ENCODE assay signal across 8 cellular contexts in the genomic region with DNA sequence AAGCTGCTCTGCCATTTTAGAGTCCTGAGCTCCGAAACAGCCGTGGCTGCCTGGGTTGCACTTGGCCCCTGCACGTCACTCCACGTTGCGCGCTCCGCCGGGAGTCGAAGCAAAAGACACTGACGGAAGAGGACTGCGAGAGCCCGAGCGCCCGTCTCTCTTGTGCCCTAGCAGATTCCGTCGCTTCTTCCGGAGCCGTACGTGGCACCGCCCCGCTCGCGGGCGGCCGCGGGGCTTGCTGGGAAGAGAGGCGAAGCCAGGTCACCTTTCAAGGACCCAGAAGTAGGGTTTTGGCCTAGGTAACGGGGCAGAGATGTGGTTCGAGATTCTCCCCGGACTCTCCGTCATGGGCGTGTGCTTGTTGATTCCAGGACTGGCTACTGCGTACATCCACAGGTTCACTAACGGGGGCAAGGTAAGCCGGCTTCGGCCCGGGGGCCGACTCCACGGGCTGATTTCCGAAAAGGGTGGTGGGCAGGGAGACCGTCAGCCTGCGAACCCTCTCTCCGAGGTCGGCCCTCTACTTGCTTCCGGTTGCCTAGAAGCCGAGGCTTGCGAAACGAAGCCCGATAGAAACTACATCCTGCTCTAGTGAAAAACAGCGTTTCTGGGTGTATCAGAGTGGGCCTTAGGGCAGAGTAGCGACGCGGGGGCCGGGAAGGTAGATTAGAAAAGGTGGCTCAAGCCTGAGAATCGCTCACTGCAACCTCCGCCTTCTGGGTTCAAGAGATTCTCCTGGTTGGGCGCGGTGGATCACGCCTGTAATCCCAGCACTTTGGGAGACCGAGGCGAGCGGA. TPM values are rescaled to one million over a fixed set of nuclear protein-coding genes. Genes with fewer than 3 reads are reported as not detected.
A peak's percentile ranks its signal among the peaks of the same experiment; 100 is the strongest.
DNase-seq lines count a peak whose midpoint lies in the region; ATAC-seq and TF ChIP-seq lines count a peak whose summit lies in the region.

Gene NDUFA1 (plus strand): TSS at position 234 of the 797 bp plus-strand sequence. CDS start 80 bp downstream, at position 314.
Gene RNF113A (minus strand): TSS at position 135 of the 797 bp plus-strand sequence. CDS start 120 bp downstream, at position 15.

- no peaks in the 10 kb centered on the region for H3K9me3 Mint-ChIP-seq in activated CD4-positive, alpha-beta T cell treated with anti-CD3 and anti-CD28 coated beads, Interleukin-2, amount 10 ng/mL, durations not matched to agents 7 days and 5 days

- DNase-seq in BJ (ENCODE audit: low read depth) (peak; percentile 37), GM19240 (ENCODE audit: insufficient read length, low spot score) (peak; percentile 53), NCI-H526 treated with DMSO at 0.1 percent for 48 hours (lab: John Stamatoyannopoulos, UW) (peak; percentile 78), coronary artery (ENCODE audit: low spot score) (peak; percentile 88), left lobe of liver (ENCODE audit: low spot score) (peak; percentile 90)
- peak; percentile 87 for DNase-seq in activated CD4-positive, alpha-beta T cell treated with anti-CD3 and anti-CD28 coated beads, Interleukin-2, amount 10 ng/mL, durations not matched to agents 7 days and 5 days
- peak; percentile 73 for DNase-seq in stimulated activated CD4-positive, alpha-beta T cell treated with anti-CD3 and anti-CD28 coated beads, Interleukin-2, amount 100 ng/mL, for 4 hours (ENCODE audit: low read depth)

- peak within 1 kb of the TSS; percentile 83 to 90 for H3K27ac ChIP-seq in coronary artery

- peak within 1 kb of the TSS; percentile 100 for H3K27ac Mint-ChIP-seq in activated CD4-positive, alpha-beta T cell treated with anti-CD3 and anti-CD28 coated beads, Interleukin-2, amount 10 ng/mL, durations not matched to agents 7 days and 5 days

- peak; percentile 94 for ATAC-seq in HG03457 (IDR thresholded peaks at IDR 0.05; ENCODE audit: unreplicated experiment)
- ATAC-seq in left lobe of liver, result peak; percentile 96

- POLR2A ChIA-PET in BJ (lab: Charles Lee), result no interaction called here
- POLR2A ChIA-PET in activated CD4-positive, alpha-beta T cell treated with anti-CD3 and anti-CD28 coated beads, Interleukin-2, amount 10 ng/mL, durations not matched to agents 7 days and 5 days (lab: Charles Lee), result no interaction called here

- peak within 1 kb of the TSS; percentile 59 for H3K4me3 ChIP-seq in BJ (ENCODE audit: low read depth, low read length)
- H3K4me3 ChIP-seq in coronary artery, result peak within 1 kb of the TSS; percentile 75

- no peak for TF ChIP-seq CTCF in BJ (IDR thresholded peaks at IDR 0.05; ENCODE audit: insufficient read depth, low read depth, low read length)
- TF ChIP-seq CTCF in coronary artery (IDR thresholded peaks at IDR 0.05), result no peak

- H3K36me3 ChIP-seq in BJ (ENCODE audit: control insufficient read depth, insufficient read depth, low read length), result no peaks in the 10 kb centered on the region

- H3K27me3 ChIP-seq in BJ (ENCODE audit: control insufficient read depth, insufficient read depth, low read length), result no peaks in the 10 kb centered on the region

- CTCF ChIA-PET in BJ (lab: Yijun Ruan, JAX), result no interaction called here
- CTCF ChIA-PET in activated CD4-positive, alpha-beta T cell treated with anti-CD3 and anti-CD28 coated beads, Interleukin-2, amount 10 ng/mL, durations not matched to agents 7 days and 5 days (lab: Charles Lee), result interaction anchor here (1.2 to 1.5 kb wide), 2 partner anchors 10 to 19 kb away, joined by 3 to 5 read pairs; partner anchors contain the start of gene UPF3B

- peak within 1 kb of the TSS; percentile 100 for H3K4me3 Mint-ChIP-seq in activated CD4-positive, alpha-beta T cell treated with anti-CD3 and anti-CD28 coated beads, Interleukin-2, amount 10 ng/mL, durations not matched to agents 7 days and 5 days

- peaks cover 21% of the 10 kb centered on the region for H3K36me3 Mint-ChIP-seq in activated CD4-positive, alpha-beta T cell treated with anti-CD3 and anti-CD28 coated beads, Interleukin-2, amount 10 ng/mL, durations not matched to agents 7 days and 5 days (ENCODE audit: low read depth)

- no peaks in the 10 kb centered on the region for H3K27me3 Mint-ChIP-seq in activated CD4-positive, alpha-beta T cell treated with anti-CD3 and anti-CD28 coated beads, Interleukin-2, amount 10 ng/mL, durations not matched to agents 7 days and 5 days

- peaks cover 16% of the 10 kb centered on the region for H3K4me1 Mint-ChIP-seq in activated CD4-positive, alpha-beta T cell treated with anti-CD3 and anti-CD28 coated beads, Interleukin-2, amount 10 ng/mL, durations not matched to agents 7 days and 5 days

RNA-seq across cellular contexts. Expression of gene NDUFA1, which starts in this region (rescaled TPM):
- 58.9 and 133 TPM in 2 replicates for polyA plus RNA-seq in BJ (2011; rRNA removed)
- 28.6 and 44.5 TPM in 2 replicates for polyA minus RNA-seq in BJ (2011; rRNA and poly(A)+ RNA removed)
- total RNA-seq in activated CD4-positive, alpha-beta T cell treated with anti-CD3 and anti-CD28 coated beads, Interleukin-2, amount 10 ng/mL, durations not matched to agents 7 days and 5 days, result 100 to 1,000 TPM in 1 of 2 experiments, 10 to 100 TPM in 1; 64.9 to 104 TPM
- 62.6 TPM for total RNA-seq in left lobe of liver

RNA-seq across cellular contexts. Expression of gene RNF113A, which starts in this region (rescaled TPM):
- 15.7 and 15.8 TPM in 2 replicates for polyA plus RNA-seq in BJ (2011; rRNA removed)
- polyA minus RNA-seq in BJ (2011; rRNA and poly(A)+ RNA removed), result 4.5 and 6.0 TPM in 2 replicates
- 10 to 100 TPM; 28.8 to 30.4 TPM for total RNA-seq in activated CD4-positive, alpha-beta T cell treated with anti-CD3 and anti-CD28 coated beads, Interleukin-2, amount 10 ng/mL, durations not matched to agents 7 days and 5 days
- 6.7 TPM for total RNA-seq in left lobe of liver

Comparison
In these comparisons a context has a peak if more than half of its experiments do, and no peak if none do; other contexts are left out.
1. Peak in every context shown above with its lines: DNase-seq, ATAC-seq, H3K4me3 ChIP-seq and H3K27ac ChIP-seq.
2. DNase-seq: peak in every context shown above with its lines; median percentile 90 in left lobe of liver; 88 in coronary artery; 87 in activated CD4-positive, alpha-beta T cell treated with anti-CD3 and anti-CD28 coated beads, Interleukin-2, amount 10 ng/mL, durations not matched to agents 7 days and 5 days; 78 in NCI-H526 treated with DMSO at 0.1 percent for 48 hours; 73 in stimulated activated CD4-positive, alpha-beta T cell treated with anti-CD3 and anti-CD28 coated beads, Interleukin-2, amount 100 ng/mL, for 4 hours; 53 in GM19240; 37 in BJ.